Comparison of ENCODE assay signal across 8 cellular contexts in the genomic region with DNA sequence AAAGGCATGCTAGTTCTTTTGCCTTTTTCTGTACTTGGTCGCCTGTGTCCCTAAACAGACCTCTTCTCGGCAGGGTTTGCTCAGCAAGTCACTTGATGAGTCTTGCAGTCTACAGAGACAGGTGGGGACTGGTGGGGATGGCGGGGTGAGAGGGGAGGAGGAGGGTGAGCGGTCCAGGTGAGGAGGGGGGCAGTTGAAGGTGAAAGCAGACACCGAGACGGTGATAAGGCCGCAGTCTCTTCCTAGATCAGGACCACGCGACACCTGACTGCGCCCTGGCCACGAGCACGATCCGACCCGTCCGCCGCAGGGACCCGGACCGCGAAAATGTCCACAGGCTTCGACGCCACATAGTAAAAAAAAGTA. TPM values are rescaled to one million over a fixed set of nuclear protein-coding genes. Genes with fewer than 3 reads are reported as not detected.
DNase-seq lines count a peak whose midpoint lies in the region; ATAC-seq and TF ChIP-seq lines count a peak whose summit lies in the region.

No MANE protein-coding gene starts in this region.

- H3K9me3 Mint-ChIP-seq in Calu3 (ENCODE audit: low read depth, unreplicated experiment), result no peaks in the 10 kb centered on the region
- no peaks in the 10 kb centered on the region for H3K9me3 Mint-ChIP-seq in stimulated activated naive B cell treated with anti-CD40 and anti-IgM and Interleukin-4, amounts not matched to agents 10 μg/mL and 1 μg/mL and 100 μg/mL, for 72 hours

- no TSS peak for BruUV-seq in Calu3 (replicated peaks; lab: Mats Ljungman, UMichigan)

- H3K36me3 Mint-ChIP-seq in Calu3 (ENCODE audit: insufficient read depth, unreplicated experiment), result peaks cover 17% of the 10 kb centered on the region
- peaks cover 6 to 17% of the 10 kb centered on the region in 2 donors for H3K36me3 Mint-ChIP-seq in stimulated activated naive B cell treated with anti-CD40 and anti-IgM and Interleukin-4, amounts not matched to agents 10 μg/mL and 1 μg/mL and 100 μg/mL, for 72 hours

- in situ Hi-C loops in astrocyte of the cerebellum (cut with HindIII; ENCODE audit: low sequenced_read_pairs), result loop anchor here (25.0 kb wide), 1 partner anchor 734 kb away; no protein-coding TSS in a partner anchor

- ATAC-seq in GM21723 (IDR thresholded peaks at IDR 0.05; ENCODE audit: unreplicated experiment), result peak; percentile 29
- ATAC-seq in stimulated activated naive B cell treated with anti-CD40 and anti-IgM and Interleukin-4, amounts not matched to agents 10 μg/mL and 1 μg/mL and 100 μg/mL, for 72 hours (replicated peaks), result peak; percentile 23 to 29
- no peak for ATAC-seq in GM18502 (IDR thresholded peaks at IDR 0.05; ENCODE audit: poor library complexity, unreplicated experiment)
- ATAC-seq in HG03520 (IDR thresholded peaks at IDR 0.05; ENCODE audit: unreplicated experiment), result no peak

- CTCF ChIA-PET in Calu3 (lab: Charles Lee), result no interaction called here

- H3K4me1 Mint-ChIP-seq in Calu3 (ENCODE audit: low read depth, unreplicated experiment), result no peaks in the 10 kb centered on the region
- H3K4me1 Mint-ChIP-seq in stimulated activated naive B cell treated with anti-CD40 and anti-IgM and Interleukin-4, amounts not matched to agents 10 μg/mL and 1 μg/mL and 100 μg/mL, for 72 hours, result peaks cover 2 to 13% of the 10 kb centered on the region in 2 donors

- DNase-seq in Calu3 (peak; percentile 1), NCI-H510A treated with DMSO at 0.1 percent for 48 hours (lab: John Stamatoyannopoulos, UW) (peak; percentile 33), astrocyte of the cerebellum (ENCODE audit: low read depth) (no peak), kidney tubule cell (ENCODE audit: low spot score) (peak; percentile 22)
- no peak for DNase-seq in stimulated activated naive B cell treated with anti-CD40 and anti-IgM and Interleukin-4, amounts not matched to agents 10 μg/mL and 1 μg/mL and 100 μg/mL, for 72 hours

- intact Hi-C loops in Calu3 (cut with micrococcal nuclease; ENCODE audit: unreplicated experiment), result loop anchor here (10.0 kb wide), 1 partner anchor 143 kb away; no protein-coding TSS in a partner anchor

- peak overlapping the region; percentile 78 for H3K4me3 ChIP-seq in astrocyte of the cerebellum (ENCODE audit: low read depth, low read length)

- no peak for TF ChIP-seq CTCF in Calu3 (IDR thresholded peaks at IDR 0.05; ENCODE audit: unreplicated experiment)
- TF ChIP-seq CTCF in astrocyte of the cerebellum (IDR thresholded peaks at IDR 0.05; ENCODE audit: low read depth, low read length, missing control alignments), result no peak

- H3K4me3 Mint-ChIP-seq in Calu3 (ENCODE audit: low read depth, unreplicated experiment), result peak overlapping the region; percentile 79
- peak overlapping the region; percentile 87 to 96 for H3K4me3 Mint-ChIP-seq in stimulated activated naive B cell treated with anti-CD40 and anti-IgM and Interleukin-4, amounts not matched to agents 10 μg/mL and 1 μg/mL and 100 μg/mL, for 72 hours

- no peaks in the 10 kb centered on the region for H3K27me3 Mint-ChIP-seq in Calu3 (ENCODE audit: unreplicated experiment)
- H3K27me3 Mint-ChIP-seq in stimulated activated naive B cell treated with anti-CD40 and anti-IgM and Interleukin-4, amounts not matched to agents 10 μg/mL and 1 μg/mL and 100 μg/mL, for 72 hours, result no peaks in the 10 kb centered on the region

- peak overlapping the region; percentile 71 for H3K27ac Mint-ChIP-seq in Calu3 (ENCODE audit: unreplicated experiment)
- peak overlapping the region; percentile 93 for H3K27ac Mint-ChIP-seq in stimulated activated naive B cell treated with anti-CD40 and anti-IgM and Interleukin-4, amounts not matched to agents 10 μg/mL and 1 μg/mL and 100 μg/mL, for 72 hours

RNA-seq across cellular contexts. Expression of a gene that starts 0.6 kb away (rescaled TPM):
- 52.9 and 64.0 TPM in 2 replicates for total RNA-seq in Calu3 (2022)

Comparison
In these comparisons a context has a peak if more than half of its experiments do, and no peak if none do; other contexts are left out.
1. DNase-seq: peak in Calu3 (single experiment), NCI-H510A treated with DMSO at 0.1 percent for 48 hours (single experiment) and kidney tubule cell (single experiment); none in astrocyte of the cerebellum (single experiment) and stimulated activated naive B cell treated with anti-CD40 and anti-IgM and Interleukin-4, amounts not matched to agents 10 μg/mL and 1 μg/mL and 100 μg/mL, for 72 hours (single experiment).
2. ATAC-seq: peak in GM21723 (single experiment) and stimulated activated naive B cell treated with anti-CD40 and anti-IgM and Interleukin-4, amounts not matched to agents 10 μg/mL and 1 μg/mL and 100 μg/mL, for 72 hours (2 of 2); none in GM18502 (single experiment) and HG03520 (single experiment).